In the genomic region with DNA sequence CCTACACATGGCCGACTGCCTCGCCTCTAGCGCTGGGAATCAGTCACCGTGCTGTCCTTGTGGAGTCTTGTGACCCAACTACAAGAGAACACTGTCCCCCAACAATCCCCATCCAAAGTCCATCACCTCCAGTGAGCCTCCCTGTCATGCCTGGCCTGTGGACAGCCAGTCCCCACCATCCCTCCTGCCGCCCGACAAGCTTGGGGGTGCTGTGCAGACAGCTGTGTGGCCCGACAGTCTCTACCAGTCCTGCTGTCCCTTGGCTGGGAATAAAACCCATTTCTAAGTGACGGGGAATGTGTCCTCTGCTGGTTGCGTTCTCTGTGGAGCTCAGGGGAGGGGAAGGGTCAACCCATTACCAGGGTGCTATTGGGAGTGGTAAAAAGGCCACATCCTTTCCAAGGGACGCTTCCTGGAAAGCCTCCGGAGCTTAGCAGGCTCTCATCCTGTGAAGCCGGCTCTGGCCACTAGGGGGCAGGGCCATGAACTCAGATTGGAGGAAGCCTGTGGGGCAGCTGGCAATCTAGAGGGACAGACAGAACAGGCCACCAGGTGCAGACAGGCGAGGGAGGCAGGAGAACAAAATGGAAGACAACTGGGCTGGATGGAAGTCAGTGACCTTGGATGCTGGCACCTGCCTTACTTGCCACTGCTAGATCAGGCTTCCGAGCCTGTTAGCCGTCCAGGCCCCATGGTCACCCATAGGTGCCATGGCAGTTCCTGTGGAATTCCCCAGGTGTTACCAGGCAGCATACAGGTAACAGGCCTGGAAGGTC, we compare ENCODE assay signal across 9 cellular contexts. TPM values are rescaled to one million over a fixed set of nuclear protein-coding genes. Genes with fewer than 3 reads are reported as not detected.
DNase-seq lines count a peak whose midpoint lies in the region; ATAC-seq, FAIRE-seq and TF ChIP-seq lines count a peak whose summit lies in the region.
"Had no signal": no experiment of that assay in that cellular context is flagged by ENCODE, and none has a peak within 500 bp of the region (broad histone marks: within the 10 kb centered on the region; RNA-seq: fewer than 3 reads in every experiment).

No MANE protein-coding gene starts in this region.

- TF ChIP-seq CTCF in astrocyte (IDR thresholded peaks at IDR 0.05; ENCODE audit: insufficient read depth, low read depth, low read length), result peak; percentile 77

- DNase-seq in DMS53 (lab: John Stamatoyannopoulos, UW) (peak; percentile 90), astrocyte (ENCODE audit: low read depth) (no peak), iPS-NIHi11 (ENCODE audit: low spot score) (peak; percentile 82), pons (ENCODE audit: low spot score) (no peak)
- DNase-seq in T-helper 2 cell treated with Interferon-gamma antibody and Interleukin-4, amounts not matched to agents 5 μg/mL and 100 μg/mL, for 36 hours (ENCODE audit: low spot score), result peak; percentile 65
- DNase-seq in stimulated activated CD4-positive, alpha-beta T cell treated with anti-CD3 and anti-CD28 coated beads, Interleukin-1b, Interleukin-23, amount 100 ng/mL, for 24 hours (ENCODE audit: low read depth in 4 of 4, low spot score in 1 of 4), result peak; percentile 53 to 65 (median 58)

- peaks cover 6% of the 10 kb centered on the region for H3K4me1 Mint-ChIP-seq in T-helper 2 cell treated with Interferon-gamma antibody and Interleukin-4, amounts not matched to agents 5 μg/mL and 100 μg/mL, for 36 hours (ENCODE audit: low read depth)
- H3K4me1 Mint-ChIP-seq in astrocyte (ENCODE audit: low read depth, unreplicated experiment), result no peaks in the 10 kb centered on the region

- no peak overlapping the region for H3K4me3 Mint-ChIP-seq in T-helper 2 cell treated with Interferon-gamma antibody and Interleukin-4, amounts not matched to agents 5 μg/mL and 100 μg/mL, for 36 hours
- no peak overlapping the region for H3K4me3 Mint-ChIP-seq in astrocyte (ENCODE audit: unreplicated experiment)

- peak; percentile 70 for ATAC-seq in GM21367 (IDR thresholded peaks at IDR 0.05; ENCODE audit: unreplicated experiment)

- no peaks in the 10 kb centered on the region for H3K4me1 ChIP-seq in astrocyte (ENCODE audit: insufficient read depth, low read length)

- H3K9ac ChIP-seq in astrocyte (ENCODE audit: low read length), result no peak overlapping the region

- H2AFZ ChIP-seq in astrocyte (ENCODE audit: low read depth, low read length), result peak overlapping the region; percentile 47

- no peaks in the 10 kb centered on the region for H3K27me3 ChIP-seq in astrocyte (ENCODE audit: insufficient read depth, low read length)

- H3K27ac Mint-ChIP-seq in T-helper 2 cell treated with Interferon-gamma antibody and Interleukin-4, amounts not matched to agents 5 μg/mL and 100 μg/mL, for 36 hours, result no peak overlapping the region
- H3K27ac Mint-ChIP-seq in astrocyte (ENCODE audit: unreplicated experiment), result no peak overlapping the region

- H3K9me3 ChIP-seq in astrocyte (ENCODE audit: insufficient read depth, low read depth, low read length), result no peaks in the 10 kb centered on the region

- H3K4me3 ChIP-seq in astrocyte (ENCODE audit: insufficient read depth, low read depth, low read length), result no peak overlapping the region

- H3K4me2 ChIP-seq in astrocyte (ENCODE audit: low read length), result no peak overlapping the region

- no peak for TF ChIP-seq EP300 in Ishikawa (IDR thresholded peaks at IDR 0.05; ENCODE audit: borderline replicate concordance)

- no peaks in the 10 kb centered on the region for H3K27me3 Mint-ChIP-seq in T-helper 2 cell treated with Interferon-gamma antibody and Interleukin-4, amounts not matched to agents 5 μg/mL and 100 μg/mL, for 36 hours (ENCODE audit: low read depth)
- peaks cover 5% of the 10 kb centered on the region for H3K27me3 Mint-ChIP-seq in astrocyte (ENCODE audit: low read depth, unreplicated experiment)

- H3K36me3 ChIP-seq in astrocyte (ENCODE audit: insufficient read depth, low read length), result no peaks in the 10 kb centered on the region

- peaks cover 4% of the 10 kb centered on the region for H3K36me3 Mint-ChIP-seq in T-helper 2 cell treated with Interferon-gamma antibody and Interleukin-4, amounts not matched to agents 5 μg/mL and 100 μg/mL, for 36 hours (ENCODE audit: low read depth)
- no peaks in the 10 kb centered on the region for H3K36me3 Mint-ChIP-seq in astrocyte (ENCODE audit: low read depth, unreplicated experiment)

- FAIRE-seq in astrocyte (lab: Jason Lieb, UNC), result no peak
- FAIRE-seq: colon had no signal

- no peaks in the 10 kb centered on the region for H4K20me1 ChIP-seq in astrocyte (ENCODE audit: insufficient read depth, low read length)

- H3K9me3 Mint-ChIP-seq in T-helper 2 cell treated with Interferon-gamma antibody and Interleukin-4, amounts not matched to agents 5 μg/mL and 100 μg/mL, for 36 hours, result no peaks in the 10 kb centered on the region
- no peaks in the 10 kb centered on the region for H3K9me3 Mint-ChIP-seq in astrocyte (ENCODE audit: unreplicated experiment)

- TF ChIP-seq RAD21 in Ishikawa (IDR thresholded peaks at IDR 0.05; ENCODE audit: low read depth), result peak; percentile 55

- H3K79me2 ChIP-seq in astrocyte (ENCODE audit: insufficient read depth, low read length), result no peaks in the 10 kb centered on the region

- no peak overlapping the region for H3K27ac ChIP-seq in astrocyte (ENCODE audit: low read depth, low read length)

TF ChIP-seq in Ishikawa, 13 proteins besides CTCF, POLR2A, EP300 and RAD21:
- TF ChIP-seq TEAD4 (IDR thresholded peaks at IDR 0.05), result no peak
- TF ChIP-seq REST (IDR thresholded peaks at IDR 0.05; ENCODE audit: low read depth), result no peak
- TF ChIP-seq ZBTB7A (IDR thresholded peaks at IDR 0.05; ENCODE audit: low read depth), result no peak
- TF ChIP-seq CEBPB (IDR thresholded peaks at IDR 0.05), result no peak
- TF ChIP-seq YY1 (IDR thresholded peaks at IDR 0.05; ENCODE audit: low read depth), result no peak
- TF ChIP-seq USF1 (IDR thresholded peaks at IDR 0.05), result no peak
- TF ChIP-seq, protein P1, sequence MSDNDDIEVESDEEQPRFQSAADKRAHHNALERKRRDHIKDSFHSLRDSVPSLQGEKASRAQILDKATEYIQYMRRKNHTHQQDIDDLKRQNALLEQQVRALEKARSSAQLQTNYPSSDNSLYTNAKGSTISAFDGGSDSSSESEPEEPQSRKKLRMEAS (IDR thresholded peaks at IDR 0.05), result no peak

RNA-seq across cellular contexts. Expression of gene BLTP3B, which starts 12.0 kb away (rescaled TPM):
- total RNA-seq in astrocyte, result 13.3 and 16.0 TPM in 2 replicates

RNA-seq across cellular contexts. Expression of gene ACTR6, which starts 46.0 kb away (rescaled TPM):
- 23.9 and 26.6 TPM in 2 replicates for total RNA-seq in astrocyte

Comparison
In these comparisons a context has a peak if more than half of its experiments do, and no peak if none do; other contexts are left out.
1. DNase-seq: peak in DMS53 (single experiment), T-helper 2 cell treated with Interferon-gamma antibody and Interleukin-4, amounts not matched to agents 5 μg/mL and 100 μg/mL, for 36 hours (single experiment), iPS-NIHi11 (single experiment) and stimulated activated CD4-positive, alpha-beta T cell treated with anti-CD3 and anti-CD28 coated beads, Interleukin-1b, Interleukin-23, amount 100 ng/mL, for 24 hours (4 of 4); none in astrocyte (single experiment) and pons (single experiment).